In genomic region chr17:59796785-59797205, GRCh38 we compare ENCODE assay signal across 21 cellular contexts.
DNase-seq lines count a peak whose midpoint lies in the region; ATAC-seq and TF ChIP-seq lines count a peak whose summit lies in the region.
"Had no signal": no experiment of that assay in that cellular context is flagged by ENCODE, and none has a peak within 500 bp of the region (broad histone marks: within the 10 kb centered on the region; RNA-seq: fewer than 3 reads in every experiment).

No MANE protein-coding gene starts in this region.

- H3K27me3 ChIP-seq in BLaER1 treated with 17β-estradiol and CSF1 and Interleukin-3, amounts not matched to agents 10 nM and 100 nM, result no peaks in the 10 kb centered on the region
- H3K27me3 ChIP-seq in PC-9 (ENCODE audit: insufficient read depth, low read depth), result no peaks in the 10 kb centered on the region
- H3K27me3 ChIP-seq in brain microvascular endothelial cell (replicated peaks), result no peaks in the 10 kb centered on the region
- no peaks in the 10 kb centered on the region for H3K27me3 ChIP-seq in neutrophil
- H3K27me3 ChIP-seq: breast epithelium, pancreas, sigmoid colon, testis had no signal

- no peaks in the 10 kb centered on the region for H3K9me3 ChIP-seq in BLaER1 treated with 17β-estradiol and CSF1 and Interleukin-3, amounts not matched to agents 10 nM and 100 nM (replicated peaks in 1 of 11)
- H3K9me3 ChIP-seq in PC-9 (ENCODE audit: insufficient read depth, low read depth) (no peaks in the 10 kb centered on the region), neutrophil (no peaks in the 10 kb centered on the region)
- H3K9me3 ChIP-seq: breast epithelium, pancreas, sigmoid colon, testis had no signal

- in situ Hi-C loops in brain microvascular endothelial cell (cut with HindIII; ENCODE audit: low pct_ligation_motif_present, low sequenced_read_pairs), result no loop called here

- intact Hi-C loops in PC-9 (cut with micrococcal nuclease; ENCODE audit: unreplicated experiment), result no loop called here

- no peaks in the 10 kb centered on the region for H4K20me1 ChIP-seq in BLaER1 treated with 17β-estradiol and CSF1 and Interleukin-3, amounts not matched to agents 10 nM and 100 nM
- no peaks in the 10 kb centered on the region for H4K20me1 ChIP-seq in PC-9 (ENCODE audit: insufficient read depth)

- H3K4me2 ChIP-seq in BLaER1 treated with 17β-estradiol and CSF1 and Interleukin-3, amounts not matched to agents 10 nM and 100 nM, result peak overlapping the region in 10 of 11 experiments; percentile 29 to 81 (median 58); a peak in 18 of 22 replicates
- H3K4me2 ChIP-seq in PC-9, result no peak overlapping the region

- no TSS peak for BruUV-seq in PC-9 (replicated peaks; lab: Mats Ljungman, UMichigan)

- H3K4me1 ChIP-seq in BLaER1 treated with 17β-estradiol and CSF1 and Interleukin-3, amounts not matched to agents 10 nM and 100 nM, result peaks cover 7 to 100% (median 56%) of the 10 kb centered on the region in 10 experiments; a peak in 18 of 20 replicates
- H3K4me1 ChIP-seq in PC-9 (replicated peaks; ENCODE audit: insufficient read depth) (no peaks in the 10 kb centered on the region), neutrophil (ENCODE audit: control insufficient read depth in 1 of 2, insufficient read depth in 1 of 2, low read depth in 1 of 2, low read length in 1 of 2) (peaks cover 0 to 13% of the 10 kb centered on the region in 2 experiments)
- H3K4me1 ChIP-seq: breast epithelium, testis had no signal

- POLR2A ChIA-PET in PC-9 (lab: Charles Lee; ENCODE audit: unreplicated experiment), result no interaction called here

- no peak for DNase-seq in PC-9
- no peak for DNase-seq in brain microvascular endothelial cell
- no peak for DNase-seq in OCI-M2 (lab: John Stamatoyannopoulos, UW; ENCODE audit: unreplicated experiment)
- no peak for DNase-seq in NOMO-1 treated with DMSO at 0.1 percent for 48 hours (lab: John Stamatoyannopoulos, UW; ENCODE audit: unreplicated experiment)
- DNase-seq: activated CD4-positive, CD25-positive, alpha-beta regulatory T cell; activated naive CD8-positive, alpha-beta T cell treated with anti-CD3 and anti-CD28 coated beads, Interleukin-2, amount 10 ng/mL, durations not matched to agents 7 days and 5 days; DMS53; foreskin melanocyte; GOT3; hippocampal formation; islet precursor cell; KBM-7; NCI-H774; pancreas; sigmoid colon; testis had no signal

- H3K4me3 ChIP-seq in BLaER1 treated with 17β-estradiol and CSF1 and Interleukin-3, amounts not matched to agents 10 nM and 100 nM, result no peak overlapping the region
- H3K4me3 ChIP-seq in PC-9, result no peak overlapping the region
- H3K4me3 ChIP-seq in brain microvascular endothelial cell (ENCODE audit: low read depth, low read length), result no peak overlapping the region
- H3K4me3 ChIP-seq in neutrophil (ENCODE audit: low read depth in 1 of 2, low read length in 1 of 2), result no peak overlapping the region
- H3K4me3 ChIP-seq: breast epithelium, pancreas, sigmoid colon, SK-N-MC, testis had no signal

- TF ChIP-seq CTCF in PC-9 (conservative IDR thresholded peaks at IDR 0.05) (no peak), brain microvascular endothelial cell (IDR thresholded peaks at IDR 0.05; ENCODE audit: low read depth, low read length, missing control alignments) (no peak), neutrophil (IDR thresholded peaks at IDR 0.05) (no peak)

- H3K9ac ChIP-seq in BLaER1 treated with 17β-estradiol and CSF1 and Interleukin-3, amounts not matched to agents 10 nM and 100 nM, result peak overlapping the region in 3 of 11 experiments; percentile 14 to 36 (median 20); a peak in 3 of 22 replicates

- peaks cover 3% of the 10 kb centered on the region; the same call in 1 of the 2 replicates for H3K79me2 ChIP-seq in PC-9 (ENCODE audit: low read depth)

- H3K9me2 ChIP-seq in PC-9 (ENCODE audit: insufficient read depth), result no peaks in the 10 kb centered on the region

- peak overlapping the region in 7 of 11 experiments; percentile 21 to 98 (median 56); a peak in 10 of 22 replicates for H3K27ac ChIP-seq in BLaER1 treated with 17β-estradiol and CSF1 and Interleukin-3, amounts not matched to agents 10 nM and 100 nM
- H3K27ac ChIP-seq in PC-9, result peak overlapping the region; percentile 45; the same call in 1 of the 2 replicates
- H3K27ac ChIP-seq in brain microvascular endothelial cell, result peak overlapping the region; percentile 20
- H3K27ac ChIP-seq in neutrophil, result peak overlapping the region; percentile 31
- H3K27ac ChIP-seq: breast epithelium, pancreas, sigmoid colon, SK-N-MC, testis had no signal

- CTCF ChIA-PET in PC-9 (lab: Charles Lee), result interaction anchor here (0.7 kb wide), 1 partner anchor 12 kb away, joined by 3 read pairs; no protein-coding TSS in a partner anchor

- H3K36me3 ChIP-seq in BLaER1 treated with 17β-estradiol and CSF1 and Interleukin-3, amounts not matched to agents 10 nM and 100 nM, result peaks cover 0 to 42% (median 28%) of the 10 kb centered on the region in 11 experiments; a peak in 19 of 22 replicates
- peaks cover 5% of the 10 kb centered on the region for H3K36me3 ChIP-seq in PC-9 (ENCODE audit: low read depth)
- H3K36me3 ChIP-seq in brain microvascular endothelial cell (replicated peaks), result no peaks in the 10 kb centered on the region
- H3K36me3 ChIP-seq in neutrophil, result peaks cover 75% of the 10 kb centered on the region
- H3K36me3 ChIP-seq: breast epithelium, pancreas had no signal

- H2AFZ ChIP-seq in PC-9, result no peak overlapping the region

- peaks cover 32% of the 10 kb centered on the region; the same call in 1 of the 2 replicates for H3F3A ChIP-seq in PC-9 (ENCODE audit: insufficient read depth, low read depth)

- ATAC-seq in GM18519 (IDR thresholded peaks at IDR 0.05; ENCODE audit: low FRiP score, unreplicated experiment), result no peak
- ATAC-seq: pancreas had no signal
